Comparison of ENCODE assay signal across 8 cellular contexts in the genomic region with DNA sequence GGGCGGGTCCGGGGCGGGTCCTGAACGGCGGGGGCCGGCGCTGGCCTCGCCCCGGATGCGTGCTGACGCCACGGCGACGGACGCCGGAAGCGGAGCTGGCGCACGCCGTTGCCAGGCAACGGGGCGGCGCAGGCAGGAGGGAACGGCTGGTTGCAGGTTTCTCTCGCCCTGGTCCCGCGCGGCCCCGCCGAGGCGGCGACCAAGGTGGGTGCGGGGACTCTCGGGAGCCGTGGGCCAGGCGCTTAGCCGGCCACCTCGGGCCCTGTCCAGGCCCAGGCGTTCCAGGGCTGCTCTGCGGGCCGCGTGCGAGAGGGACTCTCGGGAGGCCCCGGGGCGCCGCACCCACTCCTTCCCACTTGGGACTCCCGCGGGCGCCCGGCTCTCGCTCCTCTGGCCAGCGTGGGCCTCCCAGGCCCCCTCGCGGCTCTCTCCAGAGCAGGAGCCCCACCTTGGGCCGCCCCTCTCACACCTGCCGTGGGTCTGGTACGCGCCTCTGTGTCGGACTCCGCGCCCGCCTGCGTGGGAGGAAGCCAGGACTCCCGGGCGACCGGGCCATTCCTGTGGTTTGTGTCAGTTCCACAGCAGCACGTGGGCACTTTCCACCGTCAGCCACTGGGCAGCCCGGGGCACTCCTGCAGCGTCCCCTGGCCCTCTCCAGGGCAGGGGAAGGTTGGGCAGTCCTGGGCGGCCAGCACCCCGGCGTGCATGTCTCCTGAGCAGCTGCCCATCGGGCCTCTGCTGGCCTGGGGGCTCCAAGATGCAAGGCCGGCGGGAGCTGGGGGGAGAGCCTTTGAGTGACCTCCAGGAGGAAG. TPM values are rescaled to one million over a fixed set of nuclear protein-coding genes. Genes with fewer than 3 reads are reported as not detected.
DNase-seq lines count a peak whose midpoint lies in the region; ATAC-seq and TF ChIP-seq lines count a peak whose summit lies in the region.

A gene (plus strand): TSS at position 114 of the 812 bp plus-strand sequence. CDS start 644 bp downstream, at position 758.

- H3K4me3 ChIP-seq in BJ (ENCODE audit: low read depth, low read length) = peak within 1 kb of the TSS; percentile 67

- CTCF ChIA-PET in BJ (lab: Yijun Ruan, JAX) = interaction anchor here (0.8 to 2.5 kb wide), 4 partner anchors 9 to 60 kb away, joined by 3 to 15 read pairs (median 6); no protein-coding TSS in a partner anchor

- ATAC-seq in GM19035 (IDR thresholded peaks at IDR 0.05; ENCODE audit: unreplicated experiment) (peak; percentile 91), HG03354 (IDR thresholded peaks at IDR 0.05; ENCODE audit: poor library complexity, severe bottlenecking, unreplicated experiment) (peak; percentile 95)

- DNase-seq in BJ (ENCODE audit: low read depth) (no peak), NCI-H526 treated with DMSO at 0.1 percent for 48 hours (lab: John Stamatoyannopoulos, UW) (peak; percentile 40), lung microvascular endothelial cell (ENCODE audit: low read depth in 2 of 2) (peak; percentile 91 to 95)
- DNase-seq in activated CD4-positive, alpha-beta T cell treated with anti-CD3 and anti-CD28 coated beads, Interleukin-2, amount 50 U/mL, for 4 hours = peak; percentile 74 to 78
- DNase-seq in effector CD4-positive, alpha-beta T cell = peak; percentile 81
- peak; percentile 71 to 82 (median 77) for DNase-seq in stimulated activated CD4-positive, alpha-beta T cell treated with anti-CD3 and anti-CD28 coated beads, TNF-alpha, amount 100 ng/mL, for 24 hours (ENCODE audit: low read depth in 3 of 3)

- H3K36me3 ChIP-seq in BJ (ENCODE audit: control insufficient read depth, insufficient read depth, low read length) = no peaks in the 10 kb centered on the region; the same call in none of the 2 replicates

- TF ChIP-seq CTCF in BJ (IDR thresholded peaks at IDR 0.05; ENCODE audit: insufficient read depth, low read depth, low read length) = 0 out of 2 replicates have a peak, but pooled peaks have one; percentile 5

- POLR2A ChIA-PET in BJ (lab: Charles Lee) = no interaction called here

- H3K27me3 ChIP-seq in BJ (ENCODE audit: control insufficient read depth, insufficient read depth, low read length) = no peaks in the 10 kb centered on the region

RNA-seq across cellular contexts. Expression of the gene that starts here (rescaled TPM):
- polyA plus RNA-seq in BJ (2011; rRNA removed) = 4.5 and 5.9 TPM in 2 replicates
- 2.6 and 4.0 TPM in 2 replicates for polyA minus RNA-seq in BJ (2011; rRNA and poly(A)+ RNA removed)
- 3.2 and 3.5 TPM in 2 replicates for total RNA-seq in lung microvascular endothelial cell
